ENCODE assay signal across 8 cellular contexts in genomic region chr17:58447039-58447975, GRCh38. TPM values are rescaled to one million over a fixed set of nuclear protein-coding genes. Genes with fewer than 3 reads are reported as not detected.
DNase-seq lines count a peak whose midpoint lies in the region; ATAC-seq and TF ChIP-seq lines count a peak whose summit lies in the region.

No MANE protein-coding gene starts in this region.

- H3K27me3 ChIP-seq in adrenal gland = no peaks in the 10 kb centered on the region

- no peak overlapping the region for H3K27ac ChIP-seq in adrenal gland

- DNase-seq in NCI-H187 (lab: John Stamatoyannopoulos, UW) (peak; percentile 21 to 40), NCI-H187 treated with DMSO at 0.1 percent for 48 hours (lab: John Stamatoyannopoulos, UW) (no peak), NCI-H146 (lab: John Stamatoyannopoulos, UW) (peak; percentile 71), T follicular helper cell (ENCODE audit: low read depth) (peak; percentile 35), adrenal gland (peak; percentile 78 to 91 (median 86)), hepatic stellate cell (ENCODE audit: low spot score) (peak; percentile 54)
- DNase-seq in stimulated activated CD4-positive, alpha-beta T cell treated with anti-CD3 and anti-CD28 coated beads, Interleukin-12 subunit alpha, Interleukin-12 subunit beta, amount 100 ng/mL, for 48 hours (ENCODE audit: low read depth in 2 of 3, low spot score in 1 of 3) = peak; percentile 46 to 60 (median 53)

- no peaks in the 10 kb centered on the region for H3K9me3 ChIP-seq in adrenal gland (replicated peaks in 1 of 3)

- no peaks in the 10 kb centered on the region for H3K36me3 ChIP-seq in adrenal gland (replicated peaks in 1 of 2)

- intact Hi-C loops in adrenal gland (cut with DNase I) = loop anchor here (2.0 to 5.0 kb wide), 2 partner anchors 130 to 133 kb away; no protein-coding TSS in a partner anchor

- TF ChIP-seq POLR2A in adrenal gland (IDR thresholded peaks at IDR 0.05) = no peak

- H3K4me1 ChIP-seq in adrenal gland (replicated peaks in 1 of 2) = no peaks in the 10 kb centered on the region

- WGBS in adrenal gland, 4 donors = 62 to 76% (median 68%) methylated on average over 8 to 9 of the region's 9 CpGs

- TF ChIP-seq CTCF in adrenal gland (IDR thresholded peaks at IDR 0.05) = peak; percentile 55 to 88 (median 78)

- H3K4me3 ChIP-seq in adrenal gland = no peak overlapping the region

- no peak for ATAC-seq in GM18909 (IDR thresholded peaks at IDR 0.05; ENCODE audit: poor library complexity, unreplicated experiment)

RNA-seq across cellular contexts. Expression of gene RNF43, which starts 30.0 kb away (rescaled TPM):
- total RNA-seq in adrenal gland = 10 to 100 TPM; 10.5 to 30.8 (median 18.5) TPM
- polyA plus RNA-seq in adrenal gland = 1 to 10 TPM; 5.9 to 9.8 (median 7.5) TPM

RNA-seq across cellular contexts. Expression of gene HSF5, which starts 40.9 kb away (rescaled TPM):
- not detected for total RNA-seq in adrenal gland
- polyA plus RNA-seq in adrenal gland = under 1 TPM; 0.03 to 0.08 (median 0.04) TPM
